In the genomic region with DNA sequence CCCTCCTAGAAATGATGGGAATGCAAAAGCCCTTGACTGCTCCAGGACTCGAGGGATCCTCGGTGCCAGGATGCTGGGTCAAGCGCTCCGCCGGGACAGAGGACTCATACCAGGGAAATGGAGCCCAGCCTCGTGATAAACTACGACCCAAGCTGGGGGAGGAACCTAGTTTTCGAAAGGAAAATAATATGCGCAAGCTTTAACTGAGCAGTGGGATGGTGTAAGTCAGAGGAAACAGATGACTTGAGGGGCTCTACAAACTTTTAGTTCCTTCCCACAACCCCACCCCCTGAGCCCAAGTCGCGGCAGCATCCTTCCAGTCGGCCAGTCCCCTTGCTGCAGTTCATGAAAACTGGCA, we compare ENCODE assay signal across 8 cellular contexts. TPM values are rescaled to one million over a fixed set of nuclear protein-coding genes. Genes with fewer than 3 reads are reported as not detected.
A peak's percentile ranks its signal among the peaks of the same experiment; 100 is the strongest.
DNase-seq lines count a peak whose midpoint lies in the region; ATAC-seq and TF ChIP-seq lines count a peak whose summit lies in the region.

No MANE protein-coding gene starts in this region.

- no peaks in the 10 kb centered on the region for H3K27me3 Mint-ChIP-seq in activated CD4-positive, alpha-beta T cell treated with anti-CD3 and anti-CD28 coated beads, Interleukin-2, amount 10 ng/mL, durations not matched to agents 24 days and 14 days

- peaks cover 46% of the 10 kb centered on the region for H3K36me3 Mint-ChIP-seq in activated CD4-positive, alpha-beta T cell treated with anti-CD3 and anti-CD28 coated beads, Interleukin-2, amount 10 ng/mL, durations not matched to agents 24 days and 14 days (ENCODE audit: low read depth)

- H3K27ac Mint-ChIP-seq in activated CD4-positive, alpha-beta T cell treated with anti-CD3 and anti-CD28 coated beads, Interleukin-2, amount 10 ng/mL, durations not matched to agents 24 days and 14 days = peak overlapping the region; percentile 99

- no peak for TF ChIP-seq POLR2A in gastroesophageal sphincter (IDR thresholded peaks at IDR 0.05)

- 0 to 2% methylated on average over 6 to 10 of the region's 12 CpGs for WGBS in gastroesophageal sphincter (ENCODE audit: low coverage in 1 of 2), 2 donors

- no peak for DNase-seq in activated CD4-positive, alpha-beta T cell treated with anti-CD3 and anti-CD28 coated beads, Interleukin-2, amount 10 ng/mL, durations not matched to agents 24 days and 14 days
- DNase-seq in activated CD4-positive, alpha-beta T cell treated with anti-CD3 and anti-CD28 coated beads, Interleukin-2, amount 50 U/mL, for 4 hours = no peak
- DNase-seq in SJCRH30 = no peak
- DNase-seq in stimulated activated CD8-positive, alpha-beta memory T cell treated with anti-CD3 and anti-CD28 coated beads, Interleukin-15, amount 100 ng/mL, for 24 hours (ENCODE audit: low read depth) = peak; percentile 10
- no peak for DNase-seq in KBM-7
- no peak for DNase-seq in H4 (ENCODE audit: low spot score)

- H3K9me3 Mint-ChIP-seq in activated CD4-positive, alpha-beta T cell treated with anti-CD3 and anti-CD28 coated beads, Interleukin-2, amount 10 ng/mL, durations not matched to agents 24 days and 14 days = no peaks in the 10 kb centered on the region

- peak overlapping the region; percentile 94 for H3K4me3 Mint-ChIP-seq in activated CD4-positive, alpha-beta T cell treated with anti-CD3 and anti-CD28 coated beads, Interleukin-2, amount 10 ng/mL, durations not matched to agents 24 days and 14 days

- intact Hi-C loops in activated CD4-positive, alpha-beta T cell treated with anti-CD3 and anti-CD28 coated beads, Interleukin-2, amount 10 ng/mL, durations not matched to agents 24 days and 14 days (cut with micrococcal nuclease) = loop anchor here (1.0 to 10.0 kb wide), 9 partner anchors 30 to 150 kb away; partner anchors contain the start of genes CHD8, HNRNPC, METTL3 and TOX4

- TF ChIP-seq EP300 in gastroesophageal sphincter (IDR thresholded peaks at IDR 0.05) = no peak

- H3K36me3 ChIP-seq in SJCRH30 (peaks cover 45% of the 10 kb centered on the region), gastroesophageal sphincter (peaks cover 0 to 45% of the 10 kb centered on the region in 2 donors)

- H3K4me1 ChIP-seq in SJCRH30 (peaks cover 13% of the 10 kb centered on the region), gastroesophageal sphincter (peaks cover 0 to 43% (median 6%) of the 10 kb centered on the region in 3 donors)

- H3K4me3 ChIP-seq in SJCRH30 (peak overlapping the region; percentile 91), gastroesophageal sphincter (peak overlapping the region; percentile 70)

- H3K4me1 Mint-ChIP-seq in activated CD4-positive, alpha-beta T cell treated with anti-CD3 and anti-CD28 coated beads, Interleukin-2, amount 10 ng/mL, durations not matched to agents 24 days and 14 days = peaks cover 35% of the 10 kb centered on the region

- no peaks in the 10 kb centered on the region for H3K9me3 ChIP-seq in SJCRH30 (replicated peaks)
- H3K9me3 ChIP-seq in gastroesophageal sphincter = no peaks in the 10 kb centered on the region

- H3K27me3 ChIP-seq in SJCRH30 (no peaks in the 10 kb centered on the region), gastroesophageal sphincter (no peaks in the 10 kb centered on the region)

- H3K27ac ChIP-seq in SJCRH30 = peak overlapping the region; percentile 96
- peak overlapping the region; percentile 74 to 91 (median 90) for H3K27ac ChIP-seq in gastroesophageal sphincter

- TF ChIP-seq CTCF in gastroesophageal sphincter (IDR thresholded peaks at IDR 0.05) = no peak

- in situ Hi-C loops in KBM-7 (cut with MboI; ENCODE audit: low pct_unique_long_range_greater_than_20kb, low sequenced_read_pairs) = no loop called here

- ATAC-seq in HG02840 (IDR thresholded peaks at IDR 0.05; ENCODE audit: low FRiP score, unreplicated experiment) (peak; percentile 5), gastroesophageal sphincter (no peak)

RNA-seq across cellular contexts. Expression of gene SUPT16H, which starts 0.7 kb away (rescaled TPM):
- 170 and 174 TPM in 2 replicates for total RNA-seq in activated CD4-positive, alpha-beta T cell treated with anti-CD3 and anti-CD28 coated beads, Interleukin-2, amount 10 ng/mL, durations not matched to agents 24 days and 14 days
- 195 and 216 TPM in 2 replicates for total RNA-seq in SJCRH30 (2014; rRNA removed; shearing (Covaris generic))
- 100 to 1,000 TPM in 1 of 4 donors, 10 to 100 TPM in 3; 64.6 to 101 (median 74.5) TPM for total RNA-seq in gastroesophageal sphincter
- 88.6 and 104 TPM in 2 replicates for total RNA-seq in H4 (2014; rRNA removed; shearing (Covaris generic))
